16 cellular contexts compared by ENCODE assay signal in the genomic region with DNA sequence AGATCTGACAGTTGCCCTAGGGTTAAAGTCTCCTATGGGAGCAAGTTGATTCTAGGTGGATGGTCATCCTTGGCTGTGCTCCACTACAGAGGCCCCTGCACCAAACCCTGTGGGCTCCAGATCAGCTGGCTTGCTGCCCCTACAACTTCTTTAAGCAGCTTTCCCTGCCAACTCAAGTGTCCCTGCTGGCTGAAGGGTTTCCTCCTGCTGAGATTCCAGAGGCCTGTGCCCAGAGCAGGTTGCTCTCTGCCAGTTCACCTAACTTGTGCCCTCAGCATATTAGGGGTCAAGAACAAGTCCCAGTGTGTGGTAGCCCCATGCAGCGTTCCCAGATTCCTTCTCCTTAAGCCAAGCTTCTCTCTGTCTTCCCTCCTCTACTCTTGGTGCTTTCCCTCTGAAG.
"Had no signal": no experiment of that assay in that cellular context is flagged by ENCODE, and none has a peak within 500 bp of the region (broad histone marks: within the 10 kb centered on the region; RNA-seq: fewer than 3 reads in every experiment).

No MANE protein-coding gene starts in this region.

- H3K27me3 ChIP-seq: neutrophil had no signal

- H3K4me3 Mint-ChIP-seq: activated B cell treated with CpG ODN at 0.5 μM for 24 hours; activated CD4-positive, alpha-beta T cell treated with anti-CD3 and anti-CD28 coated beads, Interleukin-2, amount 10 ng/mL, durations not matched to agents 24 days and 14 days; dendritic cell treated with granulocyte-macrophage colony-stimulating factor and Interleukin-4, amounts not matched to agents 40 ng/mL and 50 ng/mL, for 4 days; naive B cell; stimulated activated effector memory CD8-positive, alpha-beta T cell treated with anti-CD3 and anti-CD28 coated beads, Interleukin-12 subunit alpha, Interleukin-12 subunit beta, amount 100 ng/mL, for 72 hours had no signal

- DNase-seq: activated B cell treated with CpG ODN at 0.5 μM for 24 hours; activated CD4-positive, alpha-beta T cell treated with anti-CD3 and anti-CD28 coated beads, Interleukin-2, amount 10 ng/mL, durations not matched to agents 24 days and 14 days; activated CD8-positive, alpha-beta memory T cell treated with anti-CD3 and anti-CD28 coated beads for 24 hours; activated effector memory CD4-positive, alpha-beta T cell treated with Interleukin-2 at 50 U/mL for 16 hours; effector memory CD4-positive, alpha-beta T cell; kidney glomerular epithelial cell; naive B cell; retina; SK-N-SH had no signal

- H3K9me2 ChIP-seq: SK-N-SH had no signal

- H3K4me2 ChIP-seq: SK-N-SH had no signal

- H2AFZ ChIP-seq: parathyroid adenoma had no signal

- H3K27ac Mint-ChIP-seq: activated B cell treated with CpG ODN at 0.5 μM for 24 hours; activated CD4-positive, alpha-beta T cell treated with anti-CD3 and anti-CD28 coated beads, Interleukin-2, amount 10 ng/mL, durations not matched to agents 24 days and 14 days; dendritic cell treated with granulocyte-macrophage colony-stimulating factor and Interleukin-4, amounts not matched to agents 40 ng/mL and 50 ng/mL, for 4 days; stimulated activated effector memory CD8-positive, alpha-beta T cell treated with anti-CD3 and anti-CD28 coated beads, Interleukin-12 subunit alpha, Interleukin-12 subunit beta, amount 100 ng/mL, for 72 hours had no signal

- H3K9me3 Mint-ChIP-seq: activated B cell treated with CpG ODN at 0.5 μM for 24 hours; dendritic cell treated with granulocyte-macrophage colony-stimulating factor and Interleukin-4, amounts not matched to agents 40 ng/mL and 50 ng/mL, for 4 days; naive B cell; stimulated activated effector memory CD8-positive, alpha-beta T cell treated with anti-CD3 and anti-CD28 coated beads, Interleukin-12 subunit alpha, Interleukin-12 subunit beta, amount 100 ng/mL, for 72 hours had no signal

- H3K9ac ChIP-seq: parathyroid adenoma, SK-N-SH had no signal

- H3K4me3 ChIP-seq: thoracic aorta had no signal

- H3K27me3 Mint-ChIP-seq: activated B cell treated with CpG ODN at 0.5 μM for 24 hours; activated CD4-positive, alpha-beta T cell treated with anti-CD3 and anti-CD28 coated beads, Interleukin-2, amount 10 ng/mL, durations not matched to agents 24 days and 14 days; dendritic cell treated with granulocyte-macrophage colony-stimulating factor and Interleukin-4, amounts not matched to agents 40 ng/mL and 50 ng/mL, for 4 days; naive B cell had no signal

- H3K9me3 ChIP-seq: neutrophil, SK-N-SH, thoracic aorta had no signal

- H3K27ac ChIP-seq: epithelial cell of prostate, neutrophil, parathyroid adenoma, thoracic aorta had no signal

- ATAC-seq: activated naive CD4-positive, alpha-beta T cell treated with anti-CD3 and anti-CD28 coated beads, Interleukin-2, amount 50 U/mL, for 72 hours had no signal
